Comparison of ENCODE assay signal across 29 cellular contexts in genomic region chr5:20028506-20028905, GRCh38. TPM values are rescaled to one million over a fixed set of nuclear protein-coding genes. Genes with fewer than 3 reads are reported as not detected.
"Had no signal": no experiment of that assay in that cellular context is flagged by ENCODE, and none has a peak within 500 bp of the region (broad histone marks: within the 10 kb centered on the region; RNA-seq: fewer than 3 reads in every experiment).

No MANE protein-coding gene starts in this region.

- H3K36me3 ChIP-seq: SJSA1 had no signal

- H3K4me3 ChIP-seq: SJSA1 had no signal

- H3K27ac Mint-ChIP-seq: activated CD4-positive, alpha-beta T cell treated with anti-CD3 and anti-CD28 coated beads, Interleukin-2, amount 10 ng/mL, durations not matched to agents 24 days and 14 days; activated CD8-positive, alpha-beta memory T cell treated with anti-CD3 and anti-CD28 coated beads, Interleukin-2, amount 10 ng/mL, durations not matched to agents 7 days and 5 days; activated naive CD4-positive, alpha-beta T cell treated with anti-CD3 and anti-CD28 coated beads, Interleukin-2, amount 50 U/mL, for 72 hours; activated naive CD8-positive, alpha-beta T cell treated with anti-CD3 and anti-CD28 coated beads, Interleukin-2, amount 50 U/mL, for 24 hours; T-helper 17 cell; WTC11 had no signal

- H3K9me3 Mint-ChIP-seq: activated CD4-positive, alpha-beta T cell treated with anti-CD3 and anti-CD28 coated beads, Interleukin-2, amount 10 ng/mL, durations not matched to agents 24 days and 14 days; activated naive CD8-positive, alpha-beta T cell treated with anti-CD3 and anti-CD28 coated beads, Interleukin-2, amount 50 U/mL, for 24 hours had no signal

- H3K4me1 ChIP-seq: SJSA1 had no signal

- H3K27ac ChIP-seq: RWPE1, SJSA1 had no signal

- ATAC-seq: activated CD8-positive, alpha-beta memory T cell treated with anti-CD3 and anti-CD28 coated beads, Interleukin-2, amount 10 ng/mL, durations not matched to agents 7 days and 5 days; activated naive CD4-positive, alpha-beta T cell treated with anti-CD3 and anti-CD28 coated beads, Interleukin-2, amount 50 U/mL, for 72 hours; activated naive CD8-positive, alpha-beta T cell treated with anti-CD3 and anti-CD28 coated beads, Interleukin-2, amount 50 U/mL, for 24 hours; activated T-cell treated with anti-CD3 and anti-CD28 coated beads, Interleukin-2, amount 50 U/mL, for 4 hours; Panc1; T-helper 17 cell; WTC11 had no signal

- DNase-seq: activated CD4-positive, alpha-beta T cell treated with anti-CD3 and anti-CD28 coated beads, Interleukin-2, amount 10 ng/mL, durations not matched to agents 24 days and 14 days; activated CD4-positive, alpha-beta T cell treated with anti-CD3 and anti-CD28 coated beads, Interleukin-2, amount 50 U/mL, for 48 hours; activated CD4-positive, CD25-positive, alpha-beta regulatory T cell treated with anti-CD3 and anti-CD28 coated beads, Interleukin-2, amount 50 U/mL, for 72 hours; activated CD8-positive, alpha-beta memory T cell treated with anti-CD3 and anti-CD28 coated beads, Interleukin-2, amount 10 ng/mL, durations not matched to agents 7 days and 5 days; activated effector memory CD4-positive, alpha-beta T cell treated with anti-CD3 and anti-CD28 coated beads, Interleukin-2, amount 50 U/mL, for 16 hours; activated naive CD4-positive, alpha-beta T cell treated with Interleukin-2 at 50 U/mL for 16 hours; activated naive CD8-positive, alpha-beta T cell treated with anti-CD3 and anti-CD28 coated beads, Interleukin-2, amount 50 U/mL, for 24 hours; activated T-cell treated with anti-CD3 and anti-CD28 coated beads, Interleukin-2, amount 50 U/mL, for 4 hours; central memory CD4-positive, alpha-beta T cell; Kasumi-1; KBM-7; NCI-H1092; NCI-H1417 treated with DMSO at 0.1 percent for 48 hours; NCI-H1694; NCI-H2029; NCI-H2107; NCI-H345; NCI-H510A; NCI-H526 treated with DMSO at 0.1 percent for 48 hours; NCI-H82; SHP77; T-helper 17 cell; T-helper 9 cell had no signal

- H3K36me3 Mint-ChIP-seq: activated CD8-positive, alpha-beta memory T cell treated with anti-CD3 and anti-CD28 coated beads, Interleukin-2, amount 10 ng/mL, durations not matched to agents 7 days and 5 days; activated naive CD4-positive, alpha-beta T cell treated with anti-CD3 and anti-CD28 coated beads, Interleukin-2, amount 50 U/mL, for 72 hours had no signal

- H3K27me3 ChIP-seq: SJSA1 had no signal

- H3K4me1 Mint-ChIP-seq: activated CD4-positive, alpha-beta T cell treated with anti-CD3 and anti-CD28 coated beads, Interleukin-2, amount 10 ng/mL, durations not matched to agents 24 days and 14 days; activated CD8-positive, alpha-beta memory T cell treated with anti-CD3 and anti-CD28 coated beads, Interleukin-2, amount 10 ng/mL, durations not matched to agents 7 days and 5 days; activated naive CD8-positive, alpha-beta T cell treated with anti-CD3 and anti-CD28 coated beads, Interleukin-2, amount 50 U/mL, for 24 hours; T-helper 17 cell had no signal

- H3K9me3 ChIP-seq: SJSA1 had no signal

- H3K4me3 Mint-ChIP-seq: activated CD4-positive, alpha-beta T cell treated with anti-CD3 and anti-CD28 coated beads, Interleukin-2, amount 10 ng/mL, durations not matched to agents 24 days and 14 days; activated CD8-positive, alpha-beta memory T cell treated with anti-CD3 and anti-CD28 coated beads, Interleukin-2, amount 10 ng/mL, durations not matched to agents 7 days and 5 days; activated naive CD8-positive, alpha-beta T cell treated with anti-CD3 and anti-CD28 coated beads, Interleukin-2, amount 50 U/mL, for 24 hours; activated T-cell treated with anti-CD3 and anti-CD28 coated beads, Interleukin-2, amount 50 U/mL, for 4 hours; T-helper 17 cell; WTC11 had no signal

- H3K27me3 Mint-ChIP-seq: activated CD4-positive, alpha-beta T cell treated with anti-CD3 and anti-CD28 coated beads, Interleukin-2, amount 10 ng/mL, durations not matched to agents 24 days and 14 days; activated CD8-positive, alpha-beta memory T cell treated with anti-CD3 and anti-CD28 coated beads, Interleukin-2, amount 10 ng/mL, durations not matched to agents 7 days and 5 days; activated naive CD8-positive, alpha-beta T cell treated with anti-CD3 and anti-CD28 coated beads, Interleukin-2, amount 50 U/mL, for 24 hours; T-helper 17 cell had no signal

RNA-seq across cellular contexts. Expression of gene CDH18, which starts 40.5 kb away (rescaled TPM):
- total RNA-seq: activated CD4-positive, alpha-beta T cell treated with anti-CD3 and anti-CD28 coated beads, Interleukin-2, amount 10 ng/mL, durations not matched to agents 24 days and 14 days; activated CD8-positive, alpha-beta memory T cell treated with anti-CD3 and anti-CD28 coated beads, Interleukin-2, amount 10 ng/mL, durations not matched to agents 7 days and 5 days; activated naive CD4-positive, alpha-beta T cell treated with anti-CD3 and anti-CD28 coated beads, Interleukin-2, amount 50 U/mL, for 72 hours; activated T-cell treated with anti-CD3 and anti-CD28 coated beads, Interleukin-2, amount 50 U/mL, for 4 hours; OCI-LY7; SJSA1; T-helper 17 cell had no signal
